ENCODE assay signal across 12 cellular contexts in the genomic region with DNA sequence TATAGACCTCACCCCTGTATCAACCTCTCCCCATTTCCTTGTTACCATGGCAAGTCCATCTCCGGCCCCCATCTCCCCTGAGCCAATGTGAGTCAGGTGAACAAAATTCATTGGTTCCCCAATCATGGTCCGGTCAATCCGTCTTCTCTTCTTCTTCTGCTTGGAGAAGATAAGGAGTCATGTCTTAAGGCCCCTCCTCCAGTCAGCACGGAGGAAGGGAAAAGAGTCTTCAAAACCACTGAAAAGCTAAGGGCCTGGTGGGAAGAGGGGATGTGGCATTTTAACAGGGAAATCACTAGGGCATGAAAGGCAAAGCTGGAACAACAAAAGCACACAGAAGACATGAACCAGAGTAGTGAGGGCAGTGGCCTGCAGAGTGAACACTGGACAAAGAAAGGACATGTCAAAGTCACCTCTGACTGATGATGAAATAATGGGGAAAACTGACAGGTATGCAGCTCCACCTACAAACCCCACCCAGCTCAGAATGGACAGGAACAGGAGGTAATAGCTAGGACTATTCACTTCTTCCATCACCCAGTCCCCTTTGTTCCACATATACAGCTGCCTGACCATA. TPM values are rescaled to one million over a fixed set of nuclear protein-coding genes. Genes with fewer than 3 reads are reported as not detected.
DNase-seq lines count a peak whose midpoint lies in the region; ATAC-seq, FAIRE-seq and TF ChIP-seq lines count a peak whose summit lies in the region.
"Had no signal": no experiment of that assay in that cellular context is flagged by ENCODE, and none has a peak within 500 bp of the region (broad histone marks: within the 10 kb centered on the region; RNA-seq: fewer than 3 reads in every experiment).

No MANE protein-coding gene starts in this region.

- H3K36me3 ChIP-seq in CD4-positive, CD25-positive, alpha-beta regulatory T cell (ENCODE audit: control insufficient read depth, insufficient read depth, low read length), result peaks cover 47% of the 10 kb centered on the region
- H3K36me3 ChIP-seq in PC-9 (ENCODE audit: low read depth) (peaks cover 38% of the 10 kb centered on the region), osteoblast (ENCODE audit: insufficient read depth, low read length) (peaks cover 67% of the 10 kb centered on the region), MG63 (peaks cover 80% of the 10 kb centered on the region), small intestine (ENCODE audit: control insufficient read depth in 2 of 2, insufficient read depth in 2 of 2, low read length in 2 of 2) (peaks cover 14 to 22% of the 10 kb centered on the region in 2 donors)

- peaks cover 59% of the 10 kb centered on the region for H3K36me3 Mint-ChIP-seq in CD4-positive, CD25-positive, alpha-beta regulatory T cell
- peaks cover 96% of the 10 kb centered on the region for H3K36me3 Mint-ChIP-seq in effector memory CD8-positive, alpha-beta T cell (ENCODE audit: insufficient read depth)

- no TSS peak for BruUV-seq in PC-9 (replicated peaks; lab: Mats Ljungman, UMichigan)

- no peaks in the 10 kb centered on the region for H3K27me3 ChIP-seq in CD4-positive, CD25-positive, alpha-beta regulatory T cell (ENCODE audit: control insufficient read depth, insufficient read depth, low read length)
- H3K27me3 ChIP-seq in PC-9 (ENCODE audit: insufficient read depth, low read depth) (no peaks in the 10 kb centered on the region), osteoblast (ENCODE audit: insufficient read depth, low read length) (no peaks in the 10 kb centered on the region), MG63 (no peaks in the 10 kb centered on the region), small intestine (ENCODE audit: control insufficient read depth in 2 of 2, insufficient read depth in 2 of 2, low read length in 2 of 2) (no peaks in the 10 kb centered on the region)

- intact Hi-C loops in PC-9 (cut with micrococcal nuclease; ENCODE audit: unreplicated experiment), result no loop called here

- H3K9me2 ChIP-seq in PC-9 (ENCODE audit: insufficient read depth), result no peaks in the 10 kb centered on the region

- peaks cover 69% of the 10 kb centered on the region for H3K4me1 ChIP-seq in CD4-positive, CD25-positive, alpha-beta regulatory T cell (ENCODE audit: control insufficient read depth, insufficient read depth, low read length, poor library complexity, severe bottlenecking)
- peaks cover 36% of the 10 kb centered on the region for H3K4me1 ChIP-seq in PC-9 (replicated peaks; ENCODE audit: insufficient read depth)
- H3K4me1 ChIP-seq in osteoblast (ENCODE audit: insufficient read depth, low read length), result peaks cover 31% of the 10 kb centered on the region
- H3K4me1 ChIP-seq in small intestine (ENCODE audit: control insufficient read depth in 2 of 2, insufficient read depth in 1 of 2, low read depth in 1 of 2, low read length in 1 of 2), result peaks cover 3 to 7% of the 10 kb centered on the region in 2 donors

- 88 to 95% (median 93%) methylated on average over 4 of the region's 4 CpGs for WGBS in small intestine, 3 donors

- peaks cover 47% of the 10 kb centered on the region for H3K79me2 ChIP-seq in PC-9 (ENCODE audit: low read depth)
- H3K79me2 ChIP-seq in osteoblast (ENCODE audit: insufficient read depth, low read length), result peaks cover 62% of the 10 kb centered on the region

- H3K4me1 Mint-ChIP-seq in CD4-positive, CD25-positive, alpha-beta regulatory T cell, result peaks cover 14 to 78% (median 59%) of the 10 kb centered on the region in 4 donors
- peaks cover 47 to 60% of the 10 kb centered on the region in 2 donors for H3K4me1 Mint-ChIP-seq in effector memory CD8-positive, alpha-beta T cell (ENCODE audit: low read depth in 2 of 2)

- DNase-seq in CD4-positive, CD25-positive, alpha-beta regulatory T cell, result no peak
- DNase-seq in PC-9 (no peak), osteoblast (ENCODE audit: insufficient read length, low spot score, missing footprints) (no peak), NCI-H1417 treated with DMSO at 0.1 percent for 48 hours (lab: John Stamatoyannopoulos, UW) (no peak), mesenteric fat pad (ENCODE audit: low spot score) (no peak), MG63 (no peak), small intestine (no peak)
- no peak for DNase-seq in effector memory CD8-positive, alpha-beta T cell
- DNase-seq: activated CD4-positive, CD25-positive, alpha-beta regulatory T cell treated with anti-CD3 and anti-CD28 coated beads, Interleukin-2, amount 50 U/mL, for 72 hours; NCI-H2171 treated with DMSO at 0.1 percent for 48 hours had no signal

- CTCF ChIA-PET in PC-9 (lab: Charles Lee), result interaction anchor here (0.6 kb wide), 1 partner anchor 43 kb away, joined by 4 read pairs; no protein-coding TSS in a partner anchor

- H3K4me2 ChIP-seq in PC-9, result peak overlapping the region; percentile 29
- no peak overlapping the region for H3K4me2 ChIP-seq in osteoblast (ENCODE audit: insufficient read depth, low read length)

- H4K20me1 ChIP-seq in PC-9 (ENCODE audit: insufficient read depth) (peaks cover 14% of the 10 kb centered on the region; the same call in 1 of the 2 replicates), osteoblast (ENCODE audit: insufficient read depth, low read length) (peaks cover 49% of the 10 kb centered on the region)

- peak overlapping the region; percentile 94 for H3K27ac ChIP-seq in CD4-positive, CD25-positive, alpha-beta regulatory T cell (ENCODE audit: insufficient read depth, low read length, poor library complexity, severe bottlenecking)
- H3K27ac ChIP-seq in PC-9 (no peak overlapping the region), osteoblast (ENCODE audit: low read depth, low read length) (peak overlapping the region; percentile 53), small intestine (ENCODE audit: low read depth in 1 of 2, low read length in 1 of 2) (peak overlapping the region in 1 of 2 donors; percentile 99)

- peaks cover 0 to 3% (median 0%) of the 10 kb centered on the region in 7 donors for H3K9me3 Mint-ChIP-seq in CD4-positive, CD25-positive, alpha-beta regulatory T cell
- H3K9me3 Mint-ChIP-seq in effector memory CD8-positive, alpha-beta T cell, result no peaks in the 10 kb centered on the region

- H3K27ac Mint-ChIP-seq in CD4-positive, CD25-positive, alpha-beta regulatory T cell, result peak overlapping the region; percentile 97 to 99 (median 97)
- peak overlapping the region; percentile 97 to 98 for H3K27ac Mint-ChIP-seq in effector memory CD8-positive, alpha-beta T cell

- peak overlapping the region; percentile 95 to 99 (median 99) for H3K4me3 Mint-ChIP-seq in CD4-positive, CD25-positive, alpha-beta regulatory T cell
- H3K4me3 Mint-ChIP-seq in effector memory CD8-positive, alpha-beta T cell, result peak overlapping the region; percentile 95 to 97

- TF ChIP-seq CTCF in PC-9 (conservative IDR thresholded peaks at IDR 0.05) (no peak), osteoblast (IDR thresholded peaks at IDR 0.05; ENCODE audit: extremely low read depth, low read depth, low read length) (no peak)

- peaks cover 48% of the 10 kb centered on the region for H3F3A ChIP-seq in PC-9 (ENCODE audit: insufficient read depth, low read depth)

- no peak for FAIRE-seq in small intestine (lab: Jason Lieb, UNC)

- peak overlapping the region; percentile 96 for H3K4me3 ChIP-seq in CD4-positive, CD25-positive, alpha-beta regulatory T cell (ENCODE audit: low read depth, low read length)
- no peak overlapping the region for H3K4me3 ChIP-seq in PC-9
- no peak overlapping the region for H3K4me3 ChIP-seq in osteoblast (ENCODE audit: insufficient read depth, low read length)
- no peak overlapping the region for H3K4me3 ChIP-seq in MG63
- H3K4me3 ChIP-seq in small intestine (ENCODE audit: low read depth in 1 of 2, low read length in 2 of 2), result no peak overlapping the region

- no peak for ATAC-seq in CD4-positive, CD25-positive, alpha-beta regulatory T cell (ENCODE audit: low read depth in 2 of 2)
- ATAC-seq in effector memory CD8-positive, alpha-beta T cell (replicated peaks), result no peak
- ATAC-seq: Panc1, sciatic nerve had no signal

- peaks cover 13% of the 10 kb centered on the region for H3K27me3 Mint-ChIP-seq in CD4-positive, CD25-positive, alpha-beta regulatory T cell
- no peaks in the 10 kb centered on the region for H3K27me3 Mint-ChIP-seq in effector memory CD8-positive, alpha-beta T cell

- POLR2A ChIA-PET in PC-9 (lab: Charles Lee; ENCODE audit: unreplicated experiment), result interaction anchor here (0.7 kb wide), 1 partner anchor 48 kb away, joined by 3 read pairs; the partner anchor contains the start of gene MINDY1

- no peaks in the 10 kb centered on the region for H3K9me3 ChIP-seq in CD4-positive, CD25-positive, alpha-beta regulatory T cell (ENCODE audit: control insufficient read depth in 2 of 2, low read length in 2 of 2)
- no peaks in the 10 kb centered on the region for H3K9me3 ChIP-seq in PC-9 (ENCODE audit: insufficient read depth, low read depth)
- H3K9me3 ChIP-seq in osteoblast (ENCODE audit: low read depth, low read length), result no peaks in the 10 kb centered on the region
- no peaks in the 10 kb centered on the region for H3K9me3 ChIP-seq in MG63
- H3K9me3 ChIP-seq in small intestine (ENCODE audit: control insufficient read depth, low read depth), result no peaks in the 10 kb centered on the region

- H2AFZ ChIP-seq in PC-9 (no peak overlapping the region), osteoblast (ENCODE audit: low read length) (no peak overlapping the region)

RNA-seq across cellular contexts. Expression of gene CDC42SE1, which starts 4.4 kb away (rescaled TPM):
- total RNA-seq in CD4-positive, CD25-positive, alpha-beta regulatory T cell, result 496 TPM
- 100 to 1,000 TPM; 119 to 152 (median 140) TPM for polyA plus RNA-seq in CD4-positive, CD25-positive, alpha-beta regulatory T cell
- total RNA-seq in PC-9 (2021), result 59.4 and 62.8 TPM in 2 replicates
- total RNA-seq in osteoblast, result 44.8 and 49.6 TPM in 2 replicates
- total RNA-seq in mesenteric fat pad, result 97.4 TPM
- total RNA-seq in MG63 (2014; rRNA removed; shearing (Covaris generic); ENCODE audit: low replicate concordance), result 39.9 and 44.1 TPM in 2 replicates
- polyA plus RNA-seq in small intestine, result 10 to 100 TPM; 22.8 to 35.3 (median 29.5) TPM

RNA-seq across cellular contexts. Expression of gene MLLT11, which starts 5.1 kb away (rescaled TPM):
- 3.9 TPM for total RNA-seq in CD4-positive, CD25-positive, alpha-beta regulatory T cell
- polyA plus RNA-seq in CD4-positive, CD25-positive, alpha-beta regulatory T cell, result 1 to 10 TPM; 3.1 to 4.4 (median 4.2) TPM
- total RNA-seq in PC-9 (2021), result 15.0 and 23.3 TPM in 2 replicates
- total RNA-seq in osteoblast, result 1.4 and 1.8 TPM in 2 replicates
- 0.64 TPM for total RNA-seq in mesenteric fat pad
- 6.8 and 11.5 TPM in 2 replicates for total RNA-seq in MG63 (2014; rRNA removed; shearing (Covaris generic); ENCODE audit: low replicate concordance)
- polyA plus RNA-seq in small intestine, result 1 to 10 TPM in 1 of 3 donors, under 1 TPM in 2; 0.22 to 5.5 (median 0.54) TPM

RNA-seq across cellular contexts. Expression of gene C1orf56, which starts 7.5 kb away (rescaled TPM):
- total RNA-seq in CD4-positive, CD25-positive, alpha-beta regulatory T cell, result 0.67 TPM
- 1 to 10 TPM; 3.5 to 4.8 (median 4.1) TPM for polyA plus RNA-seq in CD4-positive, CD25-positive, alpha-beta regulatory T cell
- total RNA-seq in PC-9 (2021) (1.8 and 2.3 TPM in 2 replicates), osteoblast (4.4 and 5.4 TPM in 2 replicates), mesenteric fat pad (5.4 TPM)
- total RNA-seq in MG63 (2014; rRNA removed; shearing (Covaris generic); ENCODE audit: low replicate concordance), result 1.1 TPM in 1 of 2 replicates, not detected in the other
- polyA plus RNA-seq in small intestine, result 1 to 10 TPM in 2 of 3 donors, under 1 TPM in 1; 0.67 to 4.6 (median 2.8) TPM

RNA-seq across cellular contexts. Expression of gene GABPB2, which starts 15.5 kb away (rescaled TPM):
- 26.4 TPM for total RNA-seq in CD4-positive, CD25-positive, alpha-beta regulatory T cell
- polyA plus RNA-seq in CD4-positive, CD25-positive, alpha-beta regulatory T cell, result 1 to 10 TPM; 5.4 to 8.1 (median 6.0) TPM
- total RNA-seq in PC-9 (2021) (6.4 and 6.6 TPM in 2 replicates), osteoblast (15.6 and 16.3 TPM in 2 replicates), mesenteric fat pad (15.7 TPM)
- 2.2 and 13.6 TPM in 2 replicates for total RNA-seq in MG63 (2014; rRNA removed; shearing (Covaris generic); ENCODE audit: low replicate concordance)
- polyA plus RNA-seq in small intestine, result 1 to 10 TPM; 1.1 to 6.7 (median 3.4) TPM

RNA-seq across cellular contexts. Expression of gene BNIPL, which starts 18.7 kb away (rescaled TPM):
- 0.94 TPM for total RNA-seq in CD4-positive, CD25-positive, alpha-beta regulatory T cell
- polyA plus RNA-seq in CD4-positive, CD25-positive, alpha-beta regulatory T cell, result under 1 TPM; 0.07 to 0.43 (median 0.18) TPM
- total RNA-seq in PC-9 (2021), result 3.0 and 3.6 TPM in 2 replicates
- total RNA-seq in osteoblast, result under 0.01 and 1.2 TPM in 2 replicates
- total RNA-seq in mesenteric fat pad, result not detected
- 0.20 and 5.5 TPM in 2 replicates for total RNA-seq in MG63 (2014; rRNA removed; shearing (Covaris generic); ENCODE audit: low replicate concordance)
- under 1 TPM; 0.27 to 0.89 (median 0.39) TPM for polyA plus RNA-seq in small intestine
